9 cellular contexts compared by ENCODE assay signal in the genomic region with DNA sequence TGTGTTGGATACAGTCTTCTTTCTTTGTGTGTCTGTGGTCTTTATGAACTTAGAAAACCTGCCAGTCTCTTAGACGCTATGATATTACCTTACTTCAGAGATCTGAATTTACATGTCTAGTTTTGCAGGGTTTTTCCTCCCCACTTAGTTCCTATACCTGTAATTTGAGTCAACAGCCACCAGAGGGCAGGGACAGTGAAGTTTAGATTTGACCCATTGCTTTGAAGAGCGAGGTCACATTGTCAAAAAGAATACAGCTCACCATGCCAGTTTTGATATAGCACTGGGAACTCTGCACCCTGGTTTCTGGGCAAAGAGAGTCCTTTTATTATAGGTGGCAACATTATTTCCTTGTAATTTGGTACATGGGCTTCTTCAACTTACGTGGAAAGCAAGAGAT.
DNase-seq lines count a peak whose midpoint lies in the region; ATAC-seq and TF ChIP-seq lines count a peak whose summit lies in the region.
"Had no signal": no experiment of that assay in that cellular context is flagged by ENCODE, and none has a peak within 500 bp of the region (broad histone marks: within the 10 kb centered on the region; RNA-seq: fewer than 3 reads in every experiment).

No MANE protein-coding gene starts in this region.

- H3K27me3 ChIP-seq in cardiac muscle cell (no peaks in the 10 kb centered on the region), upper lobe of right lung (no peaks in the 10 kb centered on the region)
- H3K27me3 ChIP-seq: SJSA1 had no signal

- TF ChIP-seq CTCF in cardiac muscle cell (IDR thresholded peaks at IDR 0.05; ENCODE audit: low read depth, low read length) = peak; percentile 41
- peak; percentile 44 for TF ChIP-seq CTCF in fibroblast of mammary gland (conservative IDR thresholded peaks at IDR 0.05; ENCODE audit: control insufficient read depth, insufficient read depth, low read depth, low read length)
- peak; percentile 33 for TF ChIP-seq CTCF in upper lobe of right lung (IDR thresholded peaks at IDR 0.05)
- no peak for TF ChIP-seq CTCF in omental fat pad (IDR thresholded peaks at IDR 0.05)

- H3K36me3 ChIP-seq in cardiac muscle cell = no peaks in the 10 kb centered on the region
- no peaks in the 10 kb centered on the region for H3K36me3 ChIP-seq in upper lobe of right lung
- H3K36me3 ChIP-seq: SJSA1 had no signal

- DNase-seq in cardiac muscle cell (ENCODE audit: low read depth in 1 of 2, low spot score in 1 of 2) = no peak
- DNase-seq in left cardiac atrium = no peak
- DNase-seq in NCI-H82 treated with DMSO at 0.1 percent for 48 hours (lab: John Stamatoyannopoulos, UW; ENCODE audit: unreplicated experiment) = peak; percentile 65
- peak; percentile 31 for DNase-seq in fibroblast of mammary gland (ENCODE audit: low read depth)
- DNase-seq in upper lobe of right lung = no peak
- no peak for DNase-seq in omental fat pad (ENCODE audit: low spot score)
- no peak for DNase-seq in midbrain (lab: John Stamatoyannopoulos, UW)

- H3K9me3 ChIP-seq in cardiac muscle cell (ENCODE audit: low read depth) (no peaks in the 10 kb centered on the region), upper lobe of right lung (no peaks in the 10 kb centered on the region)
- H3K9me3 ChIP-seq: SJSA1 had no signal

- intact Hi-C loops in left cardiac atrium (cut with DNase I) = no loop called here
- intact Hi-C loops in upper lobe of right lung (cut with DNase I) = no loop called here

- no peak overlapping the region for H3K4me3 ChIP-seq in cardiac muscle cell
- H3K4me3 ChIP-seq in fibroblast of mammary gland (ENCODE audit: control insufficient read depth, low read depth, low read length) = no peak overlapping the region
- no peak overlapping the region for H3K4me3 ChIP-seq in upper lobe of right lung
- H3K4me3 ChIP-seq: SJSA1 had no signal

- H3K27ac ChIP-seq in cardiac muscle cell (no peak overlapping the region), upper lobe of right lung (no peak overlapping the region)
- H3K27ac ChIP-seq: SJSA1 had no signal

- H3K4me1 ChIP-seq in cardiac muscle cell (ENCODE audit: low read depth) = peaks cover 46% of the 10 kb centered on the region
- H3K4me1 ChIP-seq in upper lobe of right lung = no peaks in the 10 kb centered on the region
- H3K4me1 ChIP-seq: SJSA1 had no signal

- no peak for ATAC-seq in left cardiac atrium
- no peak for ATAC-seq in upper lobe of right lung
- no peak for ATAC-seq in omental fat pad (ENCODE audit: low FRiP score)
- ATAC-seq in HG03039 (IDR thresholded peaks at IDR 0.05; ENCODE audit: unreplicated experiment) = no peak

Comparison
In these comparisons a context has a peak if more than half of its experiments do, and no peak if none do; other contexts are left out.
1. DNase-seq: peak in NCI-H82 treated with DMSO at 0.1 percent for 48 hours (single experiment) and fibroblast of mammary gland (single experiment); none in cardiac muscle cell (0 of 2), left cardiac atrium (single experiment), upper lobe of right lung (single experiment), omental fat pad (single experiment) and midbrain (single experiment).
2. CTCF ChIP-seq: peak in cardiac muscle cell (single experiment), fibroblast of mammary gland (single experiment) and upper lobe of right lung (single experiment); none in omental fat pad (0 of 3).